1 cellular context compared by ENCODE assay signal in the genomic region with DNA sequence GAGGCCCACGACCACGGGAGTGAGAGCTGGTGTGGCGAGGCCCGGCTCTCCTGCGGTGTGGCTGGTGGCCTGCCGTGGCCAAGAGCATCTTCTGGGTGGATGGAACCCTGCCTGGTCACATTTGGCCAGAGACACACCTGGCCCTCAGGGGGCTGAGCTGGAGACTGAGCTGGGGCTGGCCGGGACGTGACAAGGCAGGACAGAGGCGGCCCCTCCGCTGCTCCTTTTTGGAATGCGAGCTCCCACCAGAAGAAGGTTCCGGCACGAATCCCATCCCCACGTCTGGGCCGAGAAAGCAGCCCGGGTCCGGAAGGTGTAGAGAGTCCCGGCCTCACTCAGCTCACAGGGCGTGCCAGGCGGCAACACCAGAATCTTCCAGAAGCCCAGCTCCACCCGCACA.
TF ChIP-seq lines count a peak whose summit lies in the region.

No MANE protein-coding gene starts in this region.

TF ChIP-seq in K562, 482 proteins besides CTCF, POLR2A, EP300 and RAD21:
- TF ChIP-seq POLR2G (IDR thresholded peaks at IDR 0.05; ENCODE audit: low read depth, low read length), result peak; percentile 41; the same call in 1 of the 2 replicates
- TF ChIP-seq ZNF316 (IDR thresholded peaks at IDR 0.05), result no peak
